ENCODE assay signal across 8 cellular contexts in the genomic region with DNA sequence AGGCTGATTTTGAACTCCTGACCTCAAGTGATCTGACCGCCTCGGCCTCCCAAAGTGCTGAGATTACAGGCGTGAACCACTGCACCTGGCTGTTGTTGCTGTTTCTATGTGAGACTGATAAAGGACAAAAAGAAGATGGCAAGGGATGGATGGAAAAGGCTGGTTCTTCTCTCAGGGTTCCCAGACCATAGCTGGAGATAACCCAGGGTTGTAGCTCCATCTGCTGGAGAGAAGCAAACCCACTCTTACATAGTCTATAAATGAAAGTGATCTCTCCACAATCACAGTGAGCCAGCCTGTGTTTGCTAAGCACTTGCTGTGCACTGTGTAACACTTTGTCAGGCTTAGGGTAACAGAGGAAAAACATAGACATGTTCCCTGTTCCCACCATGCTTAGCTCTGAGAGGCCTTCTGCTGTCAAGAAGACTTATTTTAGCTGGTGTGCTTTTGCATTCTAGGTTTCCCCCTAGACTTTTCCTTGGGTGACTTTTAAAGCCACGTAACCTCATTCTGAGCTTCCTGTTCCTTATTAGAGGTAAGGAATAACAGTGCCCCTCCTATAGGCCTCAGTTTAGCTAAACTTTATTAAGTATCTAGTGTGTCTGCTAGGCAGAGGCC. TPM values are rescaled to one million over a fixed set of nuclear protein-coding genes. Genes with fewer than 3 reads are reported as not detected.
DNase-seq lines count a peak whose midpoint lies in the region; ATAC-seq, FAIRE-seq and TF ChIP-seq lines count a peak whose summit lies in the region.

No MANE protein-coding gene starts in this region.

- TF ChIP-seq CTCF in PC-3 (conservative IDR thresholded peaks at IDR 0.05; ENCODE audit: low read depth, low read length) (peak; percentile 83), foreskin fibroblast (IDR thresholded peaks at IDR 0.05; ENCODE audit: low read depth, low read length) (peak; percentile 72)

- H3K79me2 ChIP-seq in PC-3 (ENCODE audit: low read length): peaks cover 66% of the 10 kb centered on the region

- H3K9ac ChIP-seq in PC-3 (ENCODE audit: low read length): no peak overlapping the region

- H3K27me3 Mint-ChIP-seq in IgD-negative memory B cell: no peaks in the 10 kb centered on the region
- no peaks in the 10 kb centered on the region for H3K27me3 Mint-ChIP-seq in activated T-helper 1 cell treated with anti-CD3 and anti-CD28 coated beads, Interleukin-12 subunit alpha, Interleukin-12 subunit beta, Interleukin-2, Interleukin-4 antibody, amounts not matched to agents 30 ng/mL and 10 ng/mL and 1 ng/mL, durations not matched to agents 14 hours and 24 hours and 36 hours (ENCODE audit: insufficient read depth)

- H2AFZ ChIP-seq in PC-3 (ENCODE audit: low read length): no peak overlapping the region

- H3K9me2 ChIP-seq in PC-3 (replicated peaks; ENCODE audit: low read length): no peaks in the 10 kb centered on the region

- no peaks in the 10 kb centered on the region for H3K9me3 ChIP-seq in PC-3 (ENCODE audit: low read length)

- H3K36me3 ChIP-seq in PC-3 (ENCODE audit: low read depth, low read length): no peaks in the 10 kb centered on the region

- H4K20me1 ChIP-seq in PC-3 (ENCODE audit: low read length): no peaks in the 10 kb centered on the region

- peaks cover 0 to 2% (median 0%) of the 10 kb centered on the region in 3 donors for H3K9me3 Mint-ChIP-seq in IgD-negative memory B cell
- no peaks in the 10 kb centered on the region for H3K9me3 Mint-ChIP-seq in activated T-helper 1 cell treated with anti-CD3 and anti-CD28 coated beads, Interleukin-12 subunit alpha, Interleukin-12 subunit beta, Interleukin-2, Interleukin-4 antibody, amounts not matched to agents 30 ng/mL and 10 ng/mL and 1 ng/mL, durations not matched to agents 14 hours and 24 hours and 36 hours

- no peak overlapping the region for H3K4me2 ChIP-seq in PC-3 (ENCODE audit: low read length)

- DNase-seq in Daoy (ENCODE audit: low read depth) (peak; percentile 81), PC-3 (peak; percentile 88), foreskin fibroblast (peak; percentile 64 to 89), occipital lobe (lab: John Stamatoyannopoulos, UW) (peak; percentile 27), urothelium cell line (ENCODE audit: low spot score) (peak; percentile 76)
- peak; percentile 28 for DNase-seq in activated T-helper 1 cell treated with anti-CD3 and anti-CD28 coated beads, Interleukin-12 subunit alpha, Interleukin-12 subunit beta, Interleukin-2, Interleukin-4 antibody, amounts not matched to agents 30 ng/mL and 10 ng/mL and 1 ng/mL, durations not matched to agents 14 hours and 24 hours and 36 hours (ENCODE audit: low spot score)

- FAIRE-seq in urothelium cell line (lab: Jason Lieb, UNC): no peak

- H3K27ac ChIP-seq in PC-3 (ENCODE audit: low read length): no peak overlapping the region

- intact Hi-C loops in PC-3 (cut with micrococcal nuclease): loop anchor here (1.0 to 2.0 kb wide), 6 partner anchors 70 to 369 kb away; partner anchors contain the start of gene GCC2
- intact Hi-C loops in activated T-helper 1 cell treated with anti-CD3 and anti-CD28 coated beads, Interleukin-12 subunit alpha, Interleukin-12 subunit beta, Interleukin-2, Interleukin-4 antibody, amounts not matched to agents 30 ng/mL and 10 ng/mL and 1 ng/mL, durations not matched to agents 14 hours and 24 hours and 36 hours (cut with micrococcal nuclease): loop anchor here (1.0 to 10.0 kb wide), 11 partner anchors 10 to 667 kb away; partner anchors contain the start of genes GCC2 and LIMS1

- peak overlapping the region in 2 of 3 donors; percentile 0 to 1 for H3K27ac Mint-ChIP-seq in IgD-negative memory B cell
- H3K27ac Mint-ChIP-seq in activated T-helper 1 cell treated with anti-CD3 and anti-CD28 coated beads, Interleukin-12 subunit alpha, Interleukin-12 subunit beta, Interleukin-2, Interleukin-4 antibody, amounts not matched to agents 30 ng/mL and 10 ng/mL and 1 ng/mL, durations not matched to agents 14 hours and 24 hours and 36 hours: no peak overlapping the region

- H3K4me3 ChIP-seq in PC-3 (ENCODE audit: low read length): no peak overlapping the region
- H3K4me3 ChIP-seq in foreskin fibroblast (ENCODE audit: low read depth in 1 of 2, low read length in 2 of 2): no peak overlapping the region

- peaks cover 49% of the 10 kb centered on the region for H3K4me1 ChIP-seq in PC-3 (ENCODE audit: insufficient read depth, low read length)

- POLR2A ChIA-PET in PC-3 (lab: Charles Lee; ENCODE audit: unreplicated experiment): no interaction called here

- H3F3A ChIP-seq in PC-3 (ENCODE audit: low read length, unreplicated experiment): no peaks in the 10 kb centered on the region

- CTCF ChIA-PET in PC-3 (lab: Charles Lee): interaction anchor here (0.5 to 1.8 kb wide), 7 partner anchors 11 to 188 kb away, joined by 3 to 9 read pairs (median 4); partner anchors contain the start of gene LIMS1

- BruUV-seq in PC-3 (replicated peaks; lab: Mats Ljungman, UMichigan): no TSS peak

- H3K36me3 Mint-ChIP-seq in IgD-negative memory B cell: no peaks in the 10 kb centered on the region
- H3K36me3 Mint-ChIP-seq in activated T-helper 1 cell treated with anti-CD3 and anti-CD28 coated beads, Interleukin-12 subunit alpha, Interleukin-12 subunit beta, Interleukin-2, Interleukin-4 antibody, amounts not matched to agents 30 ng/mL and 10 ng/mL and 1 ng/mL, durations not matched to agents 14 hours and 24 hours and 36 hours (ENCODE audit: low read depth): no peaks in the 10 kb centered on the region

- no peak overlapping the region for H3K4me3 Mint-ChIP-seq in IgD-negative memory B cell
- H3K4me3 Mint-ChIP-seq in activated T-helper 1 cell treated with anti-CD3 and anti-CD28 coated beads, Interleukin-12 subunit alpha, Interleukin-12 subunit beta, Interleukin-2, Interleukin-4 antibody, amounts not matched to agents 30 ng/mL and 10 ng/mL and 1 ng/mL, durations not matched to agents 14 hours and 24 hours and 36 hours: no peak overlapping the region

- ATAC-seq in GM21529 (IDR thresholded peaks at IDR 0.05; ENCODE audit: unreplicated experiment) (peak; percentile 79), PC-3 (peak; percentile 78)

- H3K27me3 ChIP-seq in PC-3 (ENCODE audit: low read length): no peaks in the 10 kb centered on the region

- peaks cover 43 to 48% (median 48%) of the 10 kb centered on the region in 3 donors for H3K4me1 Mint-ChIP-seq in IgD-negative memory B cell
- H3K4me1 Mint-ChIP-seq in activated T-helper 1 cell treated with anti-CD3 and anti-CD28 coated beads, Interleukin-12 subunit alpha, Interleukin-12 subunit beta, Interleukin-2, Interleukin-4 antibody, amounts not matched to agents 30 ng/mL and 10 ng/mL and 1 ng/mL, durations not matched to agents 14 hours and 24 hours and 36 hours (ENCODE audit: low read depth): peaks cover 43% of the 10 kb centered on the region

RNA-seq across cellular contexts. Expression of gene LIMS1, which starts 49.7 kb away (rescaled TPM):
- 97.7 and 99.2 TPM in 2 replicates for total RNA-seq in Daoy (2014; rRNA removed; shearing (Covaris generic))
- polyA plus RNA-seq in IgD-negative memory B cell: 42.2 TPM
- total RNA-seq in PC-3 (2014; rRNA removed): 58.9 and 62.7 TPM in 2 replicates
- total RNA-seq in activated T-helper 1 cell treated with anti-CD3 and anti-CD28 coated beads, Interleukin-12 subunit alpha, Interleukin-12 subunit beta, Interleukin-2, Interleukin-4 antibody, amounts not matched to agents 30 ng/mL and 10 ng/mL and 1 ng/mL, durations not matched to agents 14 hours and 24 hours and 36 hours: 69.6 and 70.0 TPM in 2 replicates
- total RNA-seq in occipital lobe: 18.1 TPM

Comparison
In these comparisons a context has a peak if more than half of its experiments do, and no peak if none do; other contexts are left out.
1. DNase-seq: peak in every context shown above with its lines; median percentile 88 in PC-3; 81 in Daoy; 76 in foreskin fibroblast; 76 in urothelium cell line; 28 in activated T-helper 1 cell treated with anti-CD3 and anti-CD28 coated beads, Interleukin-12 subunit alpha, Interleukin-12 subunit beta, Interleukin-2, Interleukin-4 antibody, amounts not matched to agents 30 ng/mL and 10 ng/mL and 1 ng/mL, durations not matched to agents 14 hours and 24 hours and 36 hours; 27 in occipital lobe.